8 cellular contexts compared by ENCODE assay signal in the genomic region with DNA sequence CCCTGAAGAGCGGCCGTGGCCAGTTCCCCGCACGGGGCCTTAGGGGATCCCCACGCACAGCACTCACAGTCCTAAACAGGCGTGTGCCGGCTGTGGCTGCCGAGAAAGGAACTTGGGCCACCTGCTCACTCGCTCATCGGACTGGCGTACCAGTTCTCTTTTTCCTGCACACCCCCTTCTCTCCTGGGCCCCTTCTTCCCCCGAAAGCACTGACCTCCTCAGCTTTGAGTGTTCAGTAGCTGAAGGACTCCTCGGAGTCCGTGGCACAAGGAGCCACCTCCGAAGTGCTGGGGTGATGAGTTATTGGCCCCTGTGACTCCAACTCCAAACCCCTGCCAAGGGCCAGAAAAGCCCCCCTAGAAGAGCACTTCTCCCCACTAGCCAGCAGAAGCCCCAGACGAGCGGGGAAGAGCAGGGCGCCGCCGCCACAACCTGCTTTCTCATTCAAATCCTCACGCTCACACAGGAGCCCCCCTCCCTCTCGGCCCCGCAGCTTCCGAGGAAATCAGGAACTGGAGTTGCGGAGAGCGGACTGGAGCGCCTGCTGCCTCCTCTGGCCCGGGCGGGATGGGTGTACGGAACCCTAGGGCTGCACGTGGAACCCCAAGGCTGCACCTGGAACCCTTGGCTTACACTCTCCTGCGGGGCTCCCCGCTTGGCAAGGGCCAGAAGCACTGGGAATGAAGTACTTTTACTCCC. TPM values are rescaled to one million over a fixed set of nuclear protein-coding genes. Genes with fewer than 3 reads are reported as not detected.
DNase-seq lines count a peak whose midpoint lies in the region; ATAC-seq and TF ChIP-seq lines count a peak whose summit lies in the region.

A gene with protein sequence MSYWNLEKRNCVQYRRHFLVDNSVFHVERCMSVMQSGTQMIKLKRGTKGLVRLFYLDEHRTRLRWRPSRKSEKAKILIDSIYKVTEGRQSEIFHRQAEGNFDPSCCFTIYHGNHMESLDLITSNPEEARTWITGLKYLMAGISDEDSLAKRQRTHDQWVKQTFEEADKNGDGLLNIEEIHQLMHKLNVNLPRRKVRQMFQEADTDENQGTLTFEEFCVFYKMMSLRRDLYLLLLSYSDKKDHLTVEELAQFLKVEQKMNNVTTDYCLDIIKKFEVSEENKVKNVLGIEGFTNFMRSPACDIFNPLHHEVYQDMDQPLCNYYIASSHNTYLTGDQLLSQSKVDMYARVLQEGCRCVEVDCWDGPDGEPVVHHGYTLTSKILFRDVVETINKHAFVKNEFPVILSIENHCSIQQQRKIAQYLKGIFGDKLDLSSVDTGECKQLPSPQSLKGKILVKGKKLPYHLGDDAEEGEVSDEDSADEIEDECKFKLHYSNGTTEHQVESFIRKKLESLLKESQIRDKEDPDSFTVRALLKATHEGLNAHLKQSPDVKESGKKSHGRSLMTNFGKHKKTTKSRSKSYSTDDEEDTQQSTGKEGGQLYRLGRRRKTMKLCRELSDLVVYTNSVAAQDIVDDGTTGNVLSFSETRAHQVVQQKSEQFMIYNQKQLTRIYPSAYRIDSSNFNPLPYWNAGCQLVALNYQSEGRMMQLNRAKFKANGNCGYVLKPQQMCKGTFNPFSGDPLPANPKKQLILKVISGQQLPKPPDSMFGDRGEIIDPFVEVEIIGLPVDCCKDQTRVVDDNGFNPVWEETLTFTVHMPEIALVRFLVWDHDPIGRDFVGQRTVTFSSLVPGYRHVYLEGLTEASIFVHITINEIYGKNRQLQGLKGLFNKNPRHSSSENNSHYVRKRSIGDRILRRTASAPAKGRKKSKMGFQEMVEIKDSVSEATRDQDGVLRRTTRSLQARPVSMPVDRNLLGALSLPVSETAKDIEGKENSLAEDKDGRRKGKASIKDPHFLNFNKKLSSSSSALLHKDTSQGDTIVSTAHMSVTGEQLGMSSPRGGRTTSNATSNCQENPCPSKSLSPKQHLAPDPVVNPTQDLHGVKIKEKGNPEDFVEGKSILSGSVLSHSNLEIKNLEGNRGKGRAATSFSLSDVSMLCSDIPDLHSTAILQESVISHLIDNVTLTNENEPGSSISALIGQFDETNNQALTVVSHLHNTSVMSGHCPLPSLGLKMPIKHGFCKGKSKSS (N-terminal part only) (minus strand): TSS at position 446 of the 699 bp plus-strand sequence. CDS start 40,847 bp downstream, outside the sequence.

- no peaks in the 10 kb centered on the region for H3K36me3 Mint-ChIP-seq in activated naive CD8-positive, alpha-beta T cell treated with anti-CD3 and anti-CD28 coated beads for 36 hours

- H3K4me3 Mint-ChIP-seq in activated naive CD8-positive, alpha-beta T cell treated with anti-CD3 and anti-CD28 coated beads for 36 hours: peak within 1 kb of the TSS; percentile 84

- intact Hi-C loops in Right ventricle myocardium inferior (cut with DNase I): no loop called here

- TF ChIP-seq CTCF in LNCaP clone FGC (IDR thresholded peaks at IDR 0.05; ENCODE audit: control insufficient read depth, extremely low read depth, insufficient read depth): no peak
- TF ChIP-seq CTCF in RWPE1 (conservative IDR thresholded peaks at IDR 0.05; ENCODE audit: low read depth): no peak

- H3K9me3 Mint-ChIP-seq in activated naive CD8-positive, alpha-beta T cell treated with anti-CD3 and anti-CD28 coated beads for 36 hours: no peaks in the 10 kb centered on the region

- H3K27ac ChIP-seq in RWPE1: no peak within 1 kb of the TSS

- peaks cover 62% of the 10 kb centered on the region for H3K27me3 Mint-ChIP-seq in activated naive CD8-positive, alpha-beta T cell treated with anti-CD3 and anti-CD28 coated beads for 36 hours

- H3K27ac Mint-ChIP-seq in activated naive CD8-positive, alpha-beta T cell treated with anti-CD3 and anti-CD28 coated beads for 36 hours: no peak within 1 kb of the TSS

- DNase-seq in DMS 273 treated with DMSO at 0.1 percent for 48 hours (lab: John Stamatoyannopoulos, UW): peak; percentile 80
- DNase-seq in LNCaP clone FGC (ENCODE audit: low read depth): no peak
- peak; percentile 38 for DNase-seq in RWPE1 (ENCODE audit: low spot score)
- DNase-seq in activated naive CD8-positive, alpha-beta T cell treated with anti-CD3 and anti-CD28 coated beads for 36 hours: peak; percentile 35
- DNase-seq in Right ventricle myocardium inferior (ENCODE audit: missing footprints): peak; percentile 80
- DNase-seq in occipital lobe (lab: John Stamatoyannopoulos, UW): peak; percentile 33
- DNase-seq in NCI-H748 treated with DMSO at 0.1 percent for 48 hours (lab: John Stamatoyannopoulos, UW): no peak

- H3K4me1 Mint-ChIP-seq in activated naive CD8-positive, alpha-beta T cell treated with anti-CD3 and anti-CD28 coated beads for 36 hours: peaks cover 17% of the 10 kb centered on the region

- POLR2A ChIA-PET in RWPE1 (lab: Yijun Ruan, JAX; ENCODE audit: low non-redundant PET): no interaction called here

- H3K4me3 ChIP-seq in LNCaP clone FGC (ENCODE audit: low read depth, low read length): peak within 1 kb of the TSS; percentile 82

- ATAC-seq in GM21737 (IDR thresholded peaks at IDR 0.05; ENCODE audit: unreplicated experiment): peak; percentile 47
- ATAC-seq in Right ventricle myocardium inferior: peak; percentile 87

- CTCF ChIA-PET in RWPE1 (lab: Yijun Ruan, JAX): no interaction called here

RNA-seq across cellular contexts. Expression of the gene that starts here (rescaled TPM):
- total RNA-seq in activated naive CD8-positive, alpha-beta T cell treated with anti-CD3 and anti-CD28 coated beads for 36 hours: 1 to 10 TPM; 1.2 to 1.3 TPM
- total RNA-seq in Right ventricle myocardium inferior (1.3 TPM), occipital lobe (10.9 TPM)

Comparison
In these comparisons a context has a peak if more than half of its experiments do, and no peak if none do; other contexts are left out.
1. DNase-seq: peak in DMS 273 treated with DMSO at 0.1 percent for 48 hours (single experiment), RWPE1 (single experiment), activated naive CD8-positive, alpha-beta T cell treated with anti-CD3 and anti-CD28 coated beads for 36 hours (single experiment), Right ventricle myocardium inferior (single experiment) and occipital lobe (single experiment); none in LNCaP clone FGC (single experiment) and NCI-H748 treated with DMSO at 0.1 percent for 48 hours (single experiment).